21 cellular contexts compared by ENCODE assay signal in the genomic region with DNA sequence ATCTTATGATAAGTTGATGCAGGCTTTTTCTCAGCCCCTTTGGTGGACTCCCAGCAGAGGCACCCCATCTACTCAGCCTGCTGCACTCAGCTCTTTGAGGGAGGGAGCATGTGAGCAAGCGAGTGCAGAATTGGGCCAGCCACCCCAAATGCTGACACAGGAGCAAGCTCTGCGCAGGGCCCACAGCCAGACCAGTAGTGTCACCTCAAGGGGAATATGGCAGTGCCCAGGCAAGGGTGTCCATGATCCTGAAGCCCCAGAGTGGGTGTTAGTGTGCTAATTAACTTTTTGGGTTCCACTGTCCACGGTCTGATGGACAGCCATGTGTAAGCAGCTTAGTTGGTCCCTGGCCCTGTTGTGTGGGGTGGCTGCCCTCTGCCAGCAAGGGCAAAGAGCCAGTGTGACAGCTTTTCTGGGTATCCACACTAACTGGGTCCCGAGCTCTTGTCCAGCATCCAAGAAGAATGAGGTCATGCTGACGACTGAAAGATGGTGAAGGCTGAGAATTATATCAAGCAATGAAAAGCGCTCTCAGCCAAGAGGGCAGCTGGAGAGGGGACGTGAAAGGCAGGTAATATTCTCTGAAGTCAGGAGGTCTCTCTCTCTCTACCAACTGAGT.
DNase-seq lines count a peak whose midpoint lies in the region; ATAC-seq, FAIRE-seq and TF ChIP-seq lines count a peak whose summit lies in the region.
"Had no signal": no experiment of that assay in that cellular context is flagged by ENCODE, and none has a peak within 500 bp of the region (broad histone marks: within the 10 kb centered on the region; RNA-seq: fewer than 3 reads in every experiment).

No MANE protein-coding gene starts in this region.

- no peaks in the 10 kb centered on the region for H3K36me3 Mint-ChIP-seq in progenitor cell of endocrine pancreas (ENCODE audit: insufficient read depth)
- H3K36me3 Mint-ChIP-seq: IgD-negative memory B cell had no signal

- no peak for FAIRE-seq in kidney (lab: Jason Lieb, UNC)
- FAIRE-seq: A204.1, D721Med, GM12892, HepG2 had no signal

- no peak overlapping the region for H3K4me3 Mint-ChIP-seq in progenitor cell of endocrine pancreas (ENCODE audit: low read depth)
- H3K4me3 Mint-ChIP-seq: CD4-positive, alpha-beta T cell; HFFc6; IgD-negative memory B cell had no signal

- H3K9me3 Mint-ChIP-seq in progenitor cell of endocrine pancreas (ENCODE audit: low read depth), result no peaks in the 10 kb centered on the region

- ATAC-seq in HG03097 (IDR thresholded peaks at IDR 0.05; ENCODE audit: low FRiP score, unreplicated experiment), result no peak
- ATAC-seq: HCT116, HepG2 had no signal

- no peaks in the 10 kb centered on the region for H3K4me1 ChIP-seq in kidney (ENCODE audit: control insufficient read depth in 1 of 2, insufficient read depth in 1 of 2, low read depth in 1 of 2, low read length in 2 of 2)
- no peaks in the 10 kb centered on the region for H3K4me1 ChIP-seq in effector memory CD4-positive, alpha-beta T cell (ENCODE audit: control insufficient read depth, insufficient read depth, low read length, poor library complexity, severe bottlenecking)
- H3K4me1 ChIP-seq: Caco-2 had no signal

- H3K27ac ChIP-seq in kidney (ENCODE audit: low read depth in 2 of 2, low read length in 2 of 2), result no peak overlapping the region
- no peak overlapping the region for H3K27ac ChIP-seq in effector memory CD4-positive, alpha-beta T cell (ENCODE audit: insufficient read depth, low read length, poor library complexity, severe bottlenecking)
- H3K27ac ChIP-seq: C4-2B had no signal

- no peaks in the 10 kb centered on the region for H3K27me3 ChIP-seq in effector memory CD4-positive, alpha-beta T cell (replicated peaks; ENCODE audit: control insufficient read depth, insufficient read depth, low read length, poor library complexity, severe bottlenecking)

- TF ChIP-seq CTCF in kidney (IDR thresholded peaks at IDR 0.05; ENCODE audit: borderline replicate concordance, extremely low read depth, insufficient read depth), result no peak
- no peak for TF ChIP-seq CTCF in progenitor cell of endocrine pancreas (IDR thresholded peaks at IDR 0.05; ENCODE audit: unreplicated experiment)
- TF ChIP-seq CTCF in GM20000 (IDR thresholded peaks at IDR 0.05; ENCODE audit: extremely low read depth, missing control alignments), result no peak

- intact Hi-C loops in kidney (cut with DNase I), result no loop called here

- H3K4me1 Mint-ChIP-seq in progenitor cell of endocrine pancreas (ENCODE audit: low read depth), result no peaks in the 10 kb centered on the region
- H3K4me1 Mint-ChIP-seq: IgD-negative memory B cell had no signal

- H3K9me3 ChIP-seq in kidney (ENCODE audit: control insufficient read depth in 1 of 2, low read length in 2 of 2), result no peaks in the 10 kb centered on the region
- no peaks in the 10 kb centered on the region for H3K9me3 ChIP-seq in effector memory CD4-positive, alpha-beta T cell (ENCODE audit: control insufficient read depth, low read length)
- H3K9me3 ChIP-seq: Caco-2 had no signal

- H3K27ac Mint-ChIP-seq in progenitor cell of endocrine pancreas, result peak overlapping the region; percentile 69
- H3K27ac Mint-ChIP-seq: CD4-positive, alpha-beta T cell; HFFc6; IgD-negative memory B cell had no signal

- no peaks in the 10 kb centered on the region for H3K27me3 Mint-ChIP-seq in progenitor cell of endocrine pancreas
- H3K27me3 Mint-ChIP-seq: CD4-positive, alpha-beta T cell; IgD-negative memory B cell had no signal

- DNase-seq in UCSD-AML1 (lab: John Stamatoyannopoulos, UW; ENCODE audit: unreplicated experiment) (peak; percentile 3), kidney (peak; percentile 29), progenitor cell of endocrine pancreas (ENCODE audit: low spot score, unreplicated experiment) (no peak), GM20000 (ENCODE audit: low spot score) (no peak)
- no peak for DNase-seq in effector memory CD4-positive, alpha-beta T cell
- DNase-seq: ACHN; AML-193; Caco-2; CD4-positive, alpha-beta T cell; GDM1; GOT3; H7; HFFc6 had no signal

- H3K36me3 ChIP-seq in kidney (ENCODE audit: control insufficient read depth in 1 of 2, insufficient read depth in 2 of 2, low read length in 2 of 2), result no peaks in the 10 kb centered on the region
- no peaks in the 10 kb centered on the region for H3K36me3 ChIP-seq in effector memory CD4-positive, alpha-beta T cell (ENCODE audit: control insufficient read depth, insufficient read depth, low read length)

- H3K4me3 ChIP-seq in kidney (ENCODE audit: low read length in 2 of 2), result no peak overlapping the region
- H3K4me3 ChIP-seq in effector memory CD4-positive, alpha-beta T cell (ENCODE audit: insufficient read depth, low read depth, low read length, poor library complexity, severe bottlenecking), result no peak overlapping the region

- no peak overlapping the region for H3K9ac ChIP-seq in kidney (ENCODE audit: low read length in 2 of 2)

Comparison
In these comparisons a context has a peak if more than half of its experiments do, and no peak if none do; other contexts are left out.
1. DNase-seq: peak in UCSD-AML1 (single experiment) and kidney (single experiment); none in progenitor cell of endocrine pancreas (single experiment), effector memory CD4-positive, alpha-beta T cell (0 of 3) and GM20000 (single experiment).